1 cellular context compared by ENCODE assay signal in genomic region chr9:94139672-94140417, GRCh38.
A peak's percentile ranks its signal among the peaks of the same experiment; 100 is the strongest.
TF ChIP-seq lines count a peak whose summit lies in the region.

No MANE protein-coding gene starts in this region.

TF ChIP-seq in SK-N-SH, 30 proteins besides CTCF, POLR2A, EP300 and RAD21 (continued from another document):
- TF ChIP-seq REST (IDR thresholded peaks at IDR 0.05; ENCODE audit: low read depth, low read length) (no peak), PBX3 (IDR thresholded peaks at IDR 0.05) (0 out of 2 replicates have a peak, but pooled peaks have one; percentile 23)
